8 cellular contexts compared by ENCODE assay signal in the genomic region with DNA sequence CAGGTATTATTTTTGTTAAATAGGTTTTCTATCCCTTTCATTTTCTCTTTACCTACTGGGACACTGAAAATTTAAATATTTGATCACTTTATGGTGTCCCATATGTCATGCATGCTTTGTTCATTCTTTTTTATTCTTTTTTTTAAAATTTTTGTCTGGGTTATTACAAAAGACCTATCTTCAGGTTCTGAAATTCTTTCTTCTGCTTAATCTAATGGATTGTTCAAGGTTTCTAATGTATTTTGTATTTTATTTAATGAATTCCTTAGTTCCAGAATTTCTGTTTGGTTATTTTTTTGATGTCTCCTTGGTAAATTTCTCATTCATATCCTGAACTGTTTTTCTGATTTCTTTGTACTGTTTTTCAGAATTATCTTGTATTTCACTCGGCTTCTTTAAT.
"Had no signal": no experiment of that assay in that cellular context is flagged by ENCODE, and none has a peak within 500 bp of the region (broad histone marks: within the 10 kb centered on the region; RNA-seq: fewer than 3 reads in every experiment).

No MANE protein-coding gene starts in this region.

- FAIRE-seq: G401.6, GM12878, GM12891, GM12892, GM18507, GM19239 had no signal

- H3K4me3 ChIP-seq: GM12878 had no signal

- DNase-seq: GDM1, GF-D8 had no signal

- ATAC-seq: GM12878 had no signal
